18 cellular contexts compared by ENCODE assay signal in genomic region chr19:7602240-7602934, GRCh38. TPM values are rescaled to one million over a fixed set of nuclear protein-coding genes. Genes with fewer than 3 reads are reported as not detected.
DNase-seq lines count a peak whose midpoint lies in the region; ATAC-seq and TF ChIP-seq lines count a peak whose summit lies in the region.
"Had no signal": no experiment of that assay in that cellular context is flagged by ENCODE, and none has a peak within 500 bp of the region (broad histone marks: within the 10 kb centered on the region; RNA-seq: fewer than 3 reads in every experiment).

No MANE protein-coding gene starts in this region.

- peaks cover 26% of the 10 kb centered on the region for H3K4me1 Mint-ChIP-seq in GM23338

- no peaks in the 10 kb centered on the region for H3K36me3 ChIP-seq in GM23338 (ENCODE audit: insufficient read depth)
- H3K36me3 ChIP-seq in stomach: peaks cover 0 to 24% (median 12%) of the 10 kb centered on the region in 4 donors
- no peaks in the 10 kb centered on the region for H3K36me3 ChIP-seq in OCI-LY7 (ENCODE audit: insufficient read depth, low read length)
- H3K36me3 ChIP-seq: MG63, SJSA1 had no signal

- TF ChIP-seq CTCF in GM23338 (conservative IDR thresholded peaks at IDR 0.05; ENCODE audit: low read depth in 2 of 2): no peak
- no peak for TF ChIP-seq CTCF in RWPE1 (conservative IDR thresholded peaks at IDR 0.05; ENCODE audit: low read depth)
- TF ChIP-seq CTCF in fibroblast of villous mesenchyme (IDR thresholded peaks at IDR 0.05; ENCODE audit: insufficient read depth, low read depth, low read length): no peak
- TF ChIP-seq CTCF in stomach (IDR thresholded peaks at IDR 0.05): no peak
- TF ChIP-seq CTCF in OCI-LY7 (conservative IDR thresholded peaks at IDR 0.05; ENCODE audit: low read length): no peak

- no peaks in the 10 kb centered on the region for H3K9me3 ChIP-seq in stomach
- no peaks in the 10 kb centered on the region for H3K9me3 ChIP-seq in OCI-LY7 (ENCODE audit: low read length)
- H3K9me3 ChIP-seq: SJSA1 had no signal

- POLR2A ChIA-PET in RWPE1 (lab: Yijun Ruan, JAX; ENCODE audit: low non-redundant PET): no interaction called here
- POLR2A ChIA-PET in OCI-LY7 (lab: Charles Lee): no interaction called here

- peaks cover 3% of the 10 kb centered on the region; the same call in 2 of the 3 replicates for H3K9me3 Mint-ChIP-seq in GM23338
- H3K9me3 Mint-ChIP-seq: CD4-positive, alpha-beta T cell had no signal

- 22 to 35% (median 32%) methylated on average over 14 to 15 of the region's 15 CpGs for WGBS in stomach, 5 donors

- peaks cover 15% of the 10 kb centered on the region; the same call in 2 of the 3 replicates for H3K36me3 Mint-ChIP-seq in GM23338 (ENCODE audit: low read depth)

- no peak overlapping the region for H2AFZ ChIP-seq in GM23338
- H2AFZ ChIP-seq in OCI-LY7 (ENCODE audit: low read length): no peak overlapping the region

- CTCF ChIA-PET in RWPE1 (lab: Yijun Ruan, JAX): no interaction called here
- CTCF ChIA-PET in OCI-LY7 (lab: Charles Lee; ENCODE audit: unreplicated experiment): no interaction called here

- intact Hi-C loops in stomach (cut with DNase I; ENCODE audit: low total_unique reads) (no loop called here), OCI-LY7 (cut with micrococcal nuclease; ENCODE audit: unreplicated experiment) (no loop called here)

- H3K27ac ChIP-seq in GM23338 (ENCODE audit: low read depth): no peak overlapping the region
- H3K27ac ChIP-seq in RWPE1: peak overlapping the region; percentile 9; the same call in 1 of the 2 replicates
- peak overlapping the region; percentile 46 to 77 (median 66) for H3K27ac ChIP-seq in stomach
- no peak overlapping the region for H3K27ac ChIP-seq in OCI-LY7 (ENCODE audit: low read depth, low read length, poor library complexity, severe bottlenecking)
- H3K27ac ChIP-seq: SJSA1 had no signal

- BruUV-seq in OCI-LY7 (replicated peaks; lab: Mats Ljungman, UMichigan): no TSS peak

- no peaks in the 10 kb centered on the region for H3K27me3 ChIP-seq in GM23338 (ENCODE audit: insufficient read depth)
- H3K27me3 ChIP-seq in stomach: peaks cover 0 to 68% (median under 1%) of the 10 kb centered on the region in 3 donors

- H3K27ac Mint-ChIP-seq in GM23338: peak overlapping the region; percentile 80; the same call in 1 of the 2 replicates
- H3K27ac Mint-ChIP-seq: B cell; CD4-positive, alpha-beta T cell had no signal

- peaks cover 21% of the 10 kb centered on the region for H3K27me3 Mint-ChIP-seq in GM23338 (ENCODE audit: insufficient read depth, low read depth, poor library complexity)

- H4K20me1 ChIP-seq in GM23338 (replicated peaks; ENCODE audit: insufficient read depth): peaks cover 23% of the 10 kb centered on the region
- H4K20me1 ChIP-seq in OCI-LY7 (ENCODE audit: insufficient read depth, low read length): no peaks in the 10 kb centered on the region

- H3K4me2 ChIP-seq in GM23338 (peak overlapping the region; percentile 38; the same call in 1 of the 2 replicates), OCI-LY7 (ENCODE audit: low read length) (no peak overlapping the region)

- no peak for DNase-seq in GM23338 (ENCODE audit: low spot score)
- DNase-seq in RWPE1 (ENCODE audit: low spot score): no peak
- DNase-seq in fibroblast of villous mesenchyme (ENCODE audit: low read depth): peak; percentile 8
- DNase-seq in stomach: peak; percentile 81
- no peak for DNase-seq in OCI-LY7 (ENCODE audit: low spot score)
- no peak for DNase-seq in AG08395 (ENCODE audit: low spot score)
- no peak for DNase-seq in NCI-H446 (lab: John Stamatoyannopoulos, UW)
- DNase-seq: ACHN; CD4-positive, alpha-beta T cell; MG63; NCI-H1105; NCI-H1694 treated with DMSO at 0.1 percent for 48 hours; NCI-H510A treated with DMSO at 0.1 percent for 48 hours had no signal

- no peaks in the 10 kb centered on the region for H3K9me2 ChIP-seq in GM23338 (ENCODE audit: insufficient read depth)
- H3K9me2 ChIP-seq in OCI-LY7 (ENCODE audit: insufficient read depth, low read length): no peaks in the 10 kb centered on the region

- no peak for TF ChIP-seq POLR2A in stomach (IDR thresholded peaks at IDR 0.05)

- no peak overlapping the region for H3K4me3 Mint-ChIP-seq in GM23338
- H3K4me3 Mint-ChIP-seq: B cell; CD4-positive, alpha-beta T cell had no signal

- H3F3A ChIP-seq in GM23338 (replicated peaks; ENCODE audit: low read depth): 0 out of 2 replicates have a peak, but pooled peaks cover under 1% of the 10 kb centered on the region

- ATAC-seq in GM23338 (no peak), GM19455 (IDR thresholded peaks at IDR 0.05; ENCODE audit: unreplicated experiment) (no peak)

- H3K4me1 ChIP-seq in GM23338 (ENCODE audit: insufficient read depth): peaks cover 12% of the 10 kb centered on the region
- H3K4me1 ChIP-seq in stomach: peaks cover 0 to 42% (median 36%) of the 10 kb centered on the region in 4 donors
- H3K4me1 ChIP-seq in OCI-LY7 (ENCODE audit: insufficient read depth, low read length, poor library complexity, severe bottlenecking): no peaks in the 10 kb centered on the region
- H3K4me1 ChIP-seq: SJSA1 had no signal

- H3K79me2 ChIP-seq in GM23338 (replicated peaks; ENCODE audit: insufficient read depth) (peaks cover 31% of the 10 kb centered on the region), OCI-LY7 (ENCODE audit: insufficient read depth, low read depth, low read length) (no peaks in the 10 kb centered on the region)

- no peak for TF ChIP-seq EP300 in stomach (IDR thresholded peaks at IDR 0.05)

- H3K4me3 ChIP-seq in GM23338 (no peak overlapping the region), fibroblast of villous mesenchyme (ENCODE audit: low read depth, low read length) (no peak overlapping the region), stomach (no peak overlapping the region), OCI-LY7 (ENCODE audit: low read depth, low read length, poor library complexity, severe bottlenecking) (no peak overlapping the region)
- H3K4me3 ChIP-seq: MG63, SJSA1 had no signal

TF ChIP-seq in GM23338, 12 proteins besides CTCF, POLR2A, EP300 and RAD21 (continues in another document):
- no peak for TF ChIP-seq EZH2 (IDR thresholded peaks at IDR 0.05; ENCODE audit: low read depth, unreplicated experiment)
- no peak for TF ChIP-seq NANOG (IDR thresholded peaks at IDR 0.05; ENCODE audit: borderline replicate concordance)
- no peak for TF ChIP-seq CREB1 (CRISPR knock-in tag; IDR thresholded peaks at IDR 0.05; ENCODE audit: low read depth)
- TF ChIP-seq ZNF331 (CRISPR knock-in tag; IDR thresholded peaks at IDR 0.05; ENCODE audit: low read depth): no peak
- no peak for TF ChIP-seq POLR2AphosphoS5 (IDR thresholded peaks at IDR 0.05; ENCODE audit: low read depth)

RNA-seq across cellular contexts. Expression of gene CAMSAP3, which starts 6.7 kb away (rescaled TPM):
- 29.9 and 32.2 TPM in 2 replicates for total RNA-seq in GM23338 (2014; rRNA removed; shearing (Covaris generic))
- polyA plus RNA-seq in GM23338 (2016; fragmentation: Nextera tagmentation; extraction: Ambion mirVana) (6.4 and 10.2 TPM in 2 replicates), stomach (10 to 100 TPM; 17.0 to 21.5 (median 21.1) TPM)
- total RNA-seq in fibroblast of villous mesenchyme (not detected in 2 replicates), stomach (100 to 1,000 TPM in 1 of 5 donors, 10 to 100 TPM in 3, 1 to 10 TPM in 1; 5.5 to 232 (median 43.8) TPM), OCI-LY7 (2022) (1.9 and 2.8 TPM in 2 replicates)
- total RNA-seq in OCI-LY7 (2014; rRNA removed; shearing (Covaris generic)): 1.1 and 1.6 TPM in 2 replicates
- total RNA-seq: SJSA1 had no signal

RNA-seq across cellular contexts. Expression of gene XAB2, which starts 27.0 kb away (rescaled TPM):
- 65.2 and 69.0 TPM in 2 replicates for total RNA-seq in GM23338 (2014; rRNA removed; shearing (Covaris generic))
- polyA plus RNA-seq in GM23338 (2016; fragmentation: Nextera tagmentation; extraction: Ambion mirVana) (18.4 and 20.0 TPM in 2 replicates), stomach (10 to 100 TPM; 43.2 to 57.5 (median 53.6) TPM)
- total RNA-seq in fibroblast of villous mesenchyme (32.0 and 34.1 TPM in 2 replicates), stomach (100 to 1,000 TPM in 1 of 5 donors, 10 to 100 TPM in 4; 24.6 to 106 (median 40.7) TPM), OCI-LY7 (2022) (39.7 and 39.9 TPM in 2 replicates)
- total RNA-seq in OCI-LY7 (2014; rRNA removed; shearing (Covaris generic)): 35.0 and 36.6 TPM in 2 replicates

RNA-seq across cellular contexts. Expression of gene PET100, which starts 27.2 kb away (rescaled TPM):
- 8.6 and 9.9 TPM in 2 replicates for total RNA-seq in GM23338 (2014; rRNA removed; shearing (Covaris generic))
- polyA plus RNA-seq in GM23338 (2016; fragmentation: Nextera tagmentation; extraction: Ambion mirVana) (636 and 765 TPM in 2 replicates), stomach (100 to 1,000 TPM; 115 to 197 (median 188) TPM)
- total RNA-seq in fibroblast of villous mesenchyme (10.4 and 11.9 TPM in 2 replicates), stomach (10 to 100 TPM in 3 of 5 donors, 1 to 10 TPM in 1, under 1 TPM in 1; 0.89 to 33.2 (median 10.1) TPM), OCI-LY7 (2022) (111 and 118 TPM in 2 replicates)
- 48.8 and 65.4 TPM in 2 replicates for total RNA-seq in OCI-LY7 (2014; rRNA removed; shearing (Covaris generic))

RNA-seq across cellular contexts. Expression of gene PCP2, which starts 31.1 kb away (rescaled TPM):
- not detected in 2 replicates for total RNA-seq in GM23338 (2014; rRNA removed; shearing (Covaris generic))
- polyA plus RNA-seq in GM23338 (2016; fragmentation: Nextera tagmentation; extraction: Ambion mirVana) (0.40 TPM in 1 of 2 replicates, not detected in the other), stomach (1 to 10 TPM; 3.7 to 9.3 (median 4.3) TPM)
- total RNA-seq in fibroblast of villous mesenchyme (0.43 TPM in 1 of 2 replicates, not detected in the other), stomach (1 to 10 TPM in 1 of 5 donors, not detected in 4; 2.7 TPM), OCI-LY7 (2022) (2.0 and 2.1 TPM in 2 replicates)
- 0.82 TPM in 1 of 2 replicates, not detected in the other for total RNA-seq in OCI-LY7 (2014; rRNA removed; shearing (Covaris generic))
- total RNA-seq: Daoy, H1, SJSA1 had no signal
- polyA plus RNA-seq: H1 had no signal

RNA-seq across cellular contexts. Expression of gene STXBP2, which starts 34.5 kb away (rescaled TPM):
- total RNA-seq in GM23338 (2014; rRNA removed; shearing (Covaris generic)): 37.6 and 55.8 TPM in 2 replicates
- polyA plus RNA-seq in GM23338 (2016; fragmentation: Nextera tagmentation; extraction: Ambion mirVana) (42.6 and 45.0 TPM in 2 replicates), stomach (100 to 1,000 TPM in 2 of 3 donors, 10 to 100 TPM in 1; 90.1 to 145 (median 130) TPM)
- total RNA-seq in fibroblast of villous mesenchyme (4.2 and 9.9 TPM in 2 replicates), stomach (100 to 1,000 TPM in 4 of 5 donors, 10 to 100 TPM in 1; 46.6 to 734 (median 167) TPM), OCI-LY7 (2022) (121 and 138 TPM in 2 replicates)
- total RNA-seq in OCI-LY7 (2014; rRNA removed; shearing (Covaris generic)): 27.7 and 43.0 TPM in 2 replicates

Comparison
In these comparisons a context has a peak if more than half of its experiments do, and no peak if none do; other contexts are left out.
1. DNase-seq: peak in fibroblast of villous mesenchyme (single experiment) and stomach (single experiment); none in GM23338 (single experiment), RWPE1 (single experiment), OCI-LY7 (single experiment), AG08395 (single experiment) and NCI-H446 (0 of 2).
2. H3K27ac ChIP-seq: peak in RWPE1 (single experiment) and stomach (5 of 5); none in GM23338 (single experiment) and OCI-LY7 (single experiment).